Comparison of ENCODE assay signal across 1 cellular context in the genomic region with DNA sequence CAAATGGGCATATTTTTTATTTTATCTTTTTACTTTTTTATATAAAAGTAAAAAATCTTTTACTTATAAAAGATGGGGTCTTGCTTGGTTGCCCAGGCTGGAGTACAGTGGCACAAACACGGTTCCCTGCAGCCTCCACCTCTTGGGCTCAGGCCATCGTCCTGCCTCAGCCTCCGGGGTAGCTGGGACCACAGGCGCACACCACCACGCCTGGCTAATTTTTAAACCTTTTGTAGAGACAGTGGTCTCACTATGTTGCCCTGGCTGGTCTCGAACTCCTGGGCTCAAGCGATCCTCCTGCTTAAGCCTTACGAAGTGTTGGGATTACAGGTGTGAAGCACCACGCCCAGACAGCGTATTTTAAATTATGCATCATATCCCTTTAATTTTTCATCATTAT.
A peak's percentile ranks its signal among the peaks of the same experiment; 100 is the strongest.
TF ChIP-seq lines count a peak whose summit lies in the region.

No MANE protein-coding gene starts in this region.

TF ChIP-seq in K562, 482 proteins besides CTCF, POLR2A, EP300 and RAD21:
- TF ChIP-seq ZNF121 (CRISPR knock-in tag; conservative IDR thresholded peaks at IDR 0.05) (peak; percentile 90), BCL6 (CRISPR knock-in tag; IDR thresholded peaks at IDR 0.05) (no peak)
TF ChIP-seq in K562: peak in this region for 1.
